1 cellular context compared by ENCODE assay signal in genomic region chrX:1323315-1323714, GRCh38.
TF ChIP-seq lines count a peak whose summit lies in the region.

No MANE protein-coding gene starts in this region.

TF ChIP-seq in GM12878, 131 proteins besides CTCF, POLR2A, EP300 and RAD21 (continued from another document):
- TF ChIP-seq, protein P1, sequence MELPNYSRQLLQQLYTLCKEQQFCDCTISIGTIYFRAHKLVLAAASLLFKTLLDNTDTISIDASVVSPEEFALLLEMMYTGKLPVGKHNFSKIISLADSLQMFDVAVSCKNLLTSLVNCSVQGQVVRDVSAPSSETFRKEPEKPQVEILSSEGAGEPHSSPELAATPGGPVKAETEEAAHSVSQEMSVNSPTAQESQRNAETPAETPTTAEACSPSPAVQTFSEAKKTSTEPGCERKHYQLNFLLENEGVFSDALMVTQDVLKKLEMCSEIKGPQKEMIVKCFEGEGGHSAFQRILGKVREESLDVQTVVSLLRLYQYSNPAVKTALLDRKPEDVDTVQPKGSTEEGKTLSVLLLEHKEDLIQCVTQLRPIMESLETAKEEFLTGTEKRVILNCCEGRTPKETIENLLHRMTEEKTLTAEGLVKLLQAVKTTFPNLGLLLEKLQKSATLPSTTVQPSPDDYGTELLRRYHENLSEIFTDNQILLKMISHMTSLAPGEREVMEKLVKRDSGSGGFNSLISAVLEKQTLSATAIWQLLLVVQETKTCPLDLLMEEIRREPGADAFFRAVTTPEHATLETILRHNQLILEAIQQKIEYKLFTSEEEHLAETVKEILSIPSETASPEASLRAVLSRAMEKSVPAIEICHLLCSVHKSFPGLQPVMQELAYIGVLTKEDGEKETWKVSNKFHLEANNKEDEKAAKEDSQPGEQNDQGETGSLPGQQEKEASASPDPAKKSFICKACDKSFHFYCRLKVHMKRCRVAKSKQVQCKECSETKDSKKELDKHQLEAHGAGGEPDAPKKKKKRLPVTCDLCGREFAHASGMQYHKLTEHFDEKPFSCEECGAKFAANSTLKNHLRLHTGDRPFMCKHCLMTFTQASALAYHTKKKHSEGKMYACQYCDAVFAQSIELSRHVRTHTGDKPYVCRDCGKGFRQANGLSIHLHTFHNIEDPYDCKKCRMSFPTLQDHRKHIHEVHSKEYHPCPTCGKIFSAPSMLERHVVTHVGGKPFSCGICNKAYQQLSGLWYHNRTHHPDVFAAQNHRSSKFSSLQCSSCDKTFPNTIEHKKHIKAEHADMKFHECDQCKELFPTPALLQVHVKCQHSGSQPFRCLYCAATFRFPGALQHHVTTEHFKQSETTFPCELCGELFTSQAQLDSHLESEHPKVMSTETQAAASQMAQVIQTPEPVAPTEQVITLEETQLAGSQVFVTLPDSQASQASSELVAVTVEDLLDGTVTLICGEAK (IDR thresholded peaks at IDR 0.05; ENCODE audit: borderline replicate concordance): no peak
- TF ChIP-seq RB1 (IDR thresholded peaks at IDR 0.05; ENCODE audit: borderline replicate concordance): no peak
- no peak for TF ChIP-seq ATF2 (IDR thresholded peaks at IDR 0.05; ENCODE audit: low read length)
- no peak for TF ChIP-seq SREBF1 (IDR thresholded peaks at IDR 0.05; ENCODE audit: low read length)
- no peak for TF ChIP-seq ZNF217 (IDR thresholded peaks at IDR 0.05)
- no peak for TF ChIP-seq SUZ12 (IDR thresholded peaks at IDR 0.05; ENCODE audit: unreplicated experiment)
- no peak for TF ChIP-seq CBX5 (IDR thresholded peaks at IDR 0.05; ENCODE audit: low read depth)
- TF ChIP-seq GABPA (IDR thresholded peaks at IDR 0.05; ENCODE audit: low read depth): no peak
- peak; percentile 76; the same call in 1 of the 2 replicates for TF ChIP-seq SPI1 (IDR thresholded peaks at IDR 0.05; ENCODE audit: borderline replicate concordance, insufficient read depth, low read depth, low read length)
- TF ChIP-seq TARDBP (IDR thresholded peaks at IDR 0.05; ENCODE audit: borderline replicate concordance): no peak
- 0 out of 4 replicates have a peak, but pooled peaks of 1 of the 2 experiments have one; percentile 10 for TF ChIP-seq BHLHE40 (IDR thresholded peaks at IDR 0.05; ENCODE audit: borderline replicate concordance in 1 of 2, low read depth in 2 of 2, low read length in 1 of 2)
- TF ChIP-seq STAT1 (conservative IDR thresholded peaks at IDR 0.05): no peak
- no peak for TF ChIP-seq PAX8 (IDR thresholded peaks at IDR 0.05)
- no peak for TF ChIP-seq ESRRA (IDR thresholded peaks at IDR 0.05; ENCODE audit: low read length)
- peak; percentile 54; the same call in 1 of the 2 replicates for TF ChIP-seq SMC3 (IDR thresholded peaks at IDR 0.05; ENCODE audit: borderline replicate concordance, low read length)
- no peak for TF ChIP-seq RBBP5 (conservative IDR thresholded peaks at IDR 0.05)
- no peak for TF ChIP-seq BRCA1 (IDR thresholded peaks at IDR 0.05; ENCODE audit: low read depth, low read length)
- TF ChIP-seq SREBF2 (IDR thresholded peaks at IDR 0.05; ENCODE audit: low read length): no peak
- no peak for TF ChIP-seq E2F4 (IDR thresholded peaks at IDR 0.05; ENCODE audit: low read depth, low read length)
- peak; percentile 55; the same call in 1 of the 2 replicates for TF ChIP-seq TCF3 (IDR thresholded peaks at IDR 0.05; ENCODE audit: borderline replicate concordance, insufficient read depth, low read depth, low read length)
- 0 out of 2 replicates have a peak, but pooled peaks have one; percentile 35 for TF ChIP-seq IKZF1 (conservative IDR thresholded peaks at IDR 0.05)
- no peak for TF ChIP-seq CBX3 (IDR thresholded peaks at IDR 0.05; ENCODE audit: borderline replicate concordance, low read depth)
